In the genomic region with DNA sequence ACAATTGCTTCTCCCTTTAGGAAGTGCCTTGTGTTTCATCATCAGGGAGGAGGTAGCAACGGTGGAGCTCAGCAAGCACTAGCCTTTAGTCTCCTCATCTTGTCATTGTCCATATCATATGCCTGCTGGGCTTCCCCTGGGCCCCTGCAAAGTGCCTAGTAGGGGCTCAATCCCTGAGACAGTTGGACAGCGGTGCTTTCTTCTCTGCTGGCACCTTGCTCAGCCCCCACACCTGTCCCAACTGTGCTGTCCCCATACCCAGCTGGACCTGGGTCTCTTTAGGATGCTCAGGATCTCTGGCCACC, we compare ENCODE assay signal across 1 cellular context.
A peak's percentile ranks its signal among the peaks of the same experiment; 100 is the strongest.
TF ChIP-seq lines count a peak whose summit lies in the region.

No MANE protein-coding gene starts in this region.

TF ChIP-seq in HEK293, 187 proteins besides CTCF, POLR2A, EP300 and RAD21 (continued from another document):
- TF ChIP-seq, protein P1, sequence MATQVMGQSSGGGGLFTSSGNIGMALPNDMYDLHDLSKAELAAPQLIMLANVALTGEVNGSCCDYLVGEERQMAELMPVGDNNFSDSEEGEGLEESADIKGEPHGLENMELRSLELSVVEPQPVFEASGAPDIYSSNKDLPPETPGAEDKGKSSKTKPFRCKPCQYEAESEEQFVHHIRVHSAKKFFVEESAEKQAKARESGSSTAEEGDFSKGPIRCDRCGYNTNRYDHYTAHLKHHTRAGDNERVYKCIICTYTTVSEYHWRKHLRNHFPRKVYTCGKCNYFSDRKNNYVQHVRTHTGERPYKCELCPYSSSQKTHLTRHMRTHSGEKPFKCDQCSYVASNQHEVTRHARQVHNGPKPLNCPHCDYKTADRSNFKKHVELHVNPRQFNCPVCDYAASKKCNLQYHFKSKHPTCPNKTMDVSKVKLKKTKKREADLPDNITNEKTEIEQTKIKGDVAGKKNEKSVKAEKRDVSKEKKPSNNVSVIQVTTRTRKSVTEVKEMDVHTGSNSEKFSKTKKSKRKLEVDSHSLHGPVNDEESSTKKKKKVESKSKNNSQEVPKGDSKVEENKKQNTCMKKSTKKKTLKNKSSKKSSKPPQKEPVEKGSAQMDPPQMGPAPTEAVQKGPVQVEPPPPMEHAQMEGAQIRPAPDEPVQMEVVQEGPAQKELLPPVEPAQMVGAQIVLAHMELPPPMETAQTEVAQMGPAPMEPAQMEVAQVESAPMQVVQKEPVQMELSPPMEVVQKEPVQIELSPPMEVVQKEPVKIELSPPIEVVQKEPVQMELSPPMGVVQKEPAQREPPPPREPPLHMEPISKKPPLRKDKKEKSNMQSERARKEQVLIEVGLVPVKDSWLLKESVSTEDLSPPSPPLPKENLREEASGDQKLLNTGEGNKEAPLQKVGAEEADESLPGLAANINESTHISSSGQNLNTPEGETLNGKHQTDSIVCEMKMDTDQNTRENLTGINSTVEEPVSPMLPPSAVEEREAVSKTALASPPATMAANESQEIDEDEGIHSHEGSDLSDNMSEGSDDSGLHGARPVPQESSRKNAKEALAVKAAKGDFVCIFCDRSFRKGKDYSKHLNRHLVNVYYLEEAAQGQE (tag by site-specific recombination; IDR thresholded peaks at IDR 0.05): 0 out of 2 replicates have a peak, but pooled peaks have one; percentile 39
- TF ChIP-seq ZNF549 (tag by site-specific recombination; IDR thresholded peaks at IDR 0.05) (no peak), ZNF16 (tag by site-specific recombination; IDR thresholded peaks at IDR 0.05; ENCODE audit: low read depth) (no peak), ZIC2 (tag by site-specific recombination; IDR thresholded peaks at IDR 0.05) (peak; percentile 98), ZNF600 (tag by site-specific recombination; IDR thresholded peaks at IDR 0.05) (peak; percentile 37; the same call in 1 of the 2 replicates), ZNF335 (tag by site-specific recombination; conservative IDR thresholded peaks at IDR 0.05) (0 out of 2 replicates have a peak, but pooled peaks have one; percentile 25)
- TF ChIP-seq, protein P2, sequence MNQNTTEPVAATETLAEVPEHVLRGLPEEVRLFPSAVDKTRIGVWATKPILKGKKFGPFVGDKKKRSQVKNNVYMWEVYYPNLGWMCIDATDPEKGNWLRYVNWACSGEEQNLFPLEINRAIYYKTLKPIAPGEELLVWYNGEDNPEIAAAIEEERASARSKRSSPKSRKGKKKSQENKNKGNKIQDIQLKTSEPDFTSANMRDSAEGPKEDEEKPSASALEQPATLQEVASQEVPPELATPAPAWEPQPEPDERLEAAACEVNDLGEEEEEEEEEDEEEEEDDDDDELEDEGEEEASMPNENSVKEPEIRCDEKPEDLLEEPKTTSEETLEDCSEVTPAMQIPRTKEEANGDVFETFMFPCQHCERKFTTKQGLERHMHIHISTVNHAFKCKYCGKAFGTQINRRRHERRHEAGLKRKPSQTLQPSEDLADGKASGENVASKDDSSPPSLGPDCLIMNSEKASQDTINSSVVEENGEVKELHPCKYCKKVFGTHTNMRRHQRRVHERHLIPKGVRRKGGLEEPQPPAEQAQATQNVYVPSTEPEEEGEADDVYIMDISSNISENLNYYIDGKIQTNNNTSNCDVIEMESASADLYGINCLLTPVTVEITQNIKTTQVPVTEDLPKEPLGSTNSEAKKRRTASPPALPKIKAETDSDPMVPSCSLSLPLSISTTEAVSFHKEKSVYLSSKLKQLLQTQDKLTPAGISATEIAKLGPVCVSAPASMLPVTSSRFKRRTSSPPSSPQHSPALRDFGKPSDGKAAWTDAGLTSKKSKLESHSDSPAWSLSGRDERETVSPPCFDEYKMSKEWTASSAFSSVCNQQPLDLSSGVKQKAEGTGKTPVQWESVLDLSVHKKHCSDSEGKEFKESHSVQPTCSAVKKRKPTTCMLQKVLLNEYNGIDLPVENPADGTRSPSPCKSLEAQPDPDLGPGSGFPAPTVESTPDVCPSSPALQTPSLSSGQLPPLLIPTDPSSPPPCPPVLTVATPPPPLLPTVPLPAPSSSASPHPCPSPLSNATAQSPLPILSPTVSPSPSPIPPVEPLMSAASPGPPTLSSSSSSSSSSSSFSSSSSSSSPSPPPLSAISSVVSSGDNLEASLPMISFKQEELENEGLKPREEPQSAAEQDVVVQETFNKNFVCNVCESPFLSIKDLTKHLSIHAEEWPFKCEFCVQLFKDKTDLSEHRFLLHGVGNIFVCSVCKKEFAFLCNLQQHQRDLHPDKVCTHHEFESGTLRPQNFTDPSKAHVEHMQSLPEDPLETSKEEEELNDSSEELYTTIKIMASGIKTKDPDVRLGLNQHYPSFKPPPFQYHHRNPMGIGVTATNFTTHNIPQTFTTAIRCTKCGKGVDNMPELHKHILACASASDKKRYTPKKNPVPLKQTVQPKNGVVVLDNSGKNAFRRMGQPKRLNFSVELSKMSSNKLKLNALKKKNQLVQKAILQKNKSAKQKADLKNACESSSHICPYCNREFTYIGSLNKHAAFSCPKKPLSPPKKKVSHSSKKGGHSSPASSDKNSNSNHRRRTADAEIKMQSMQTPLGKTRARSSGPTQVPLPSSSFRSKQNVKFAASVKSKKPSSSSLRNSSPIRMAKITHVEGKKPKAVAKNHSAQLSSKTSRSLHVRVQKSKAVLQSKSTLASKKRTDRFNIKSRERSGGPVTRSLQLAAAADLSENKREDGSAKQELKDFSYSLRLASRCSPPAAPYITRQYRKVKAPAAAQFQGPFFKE (tag by site-specific recombination; IDR thresholded peaks at IDR 0.05; ENCODE audit: borderline replicate concordance): no peak
